In the genomic region with DNA sequence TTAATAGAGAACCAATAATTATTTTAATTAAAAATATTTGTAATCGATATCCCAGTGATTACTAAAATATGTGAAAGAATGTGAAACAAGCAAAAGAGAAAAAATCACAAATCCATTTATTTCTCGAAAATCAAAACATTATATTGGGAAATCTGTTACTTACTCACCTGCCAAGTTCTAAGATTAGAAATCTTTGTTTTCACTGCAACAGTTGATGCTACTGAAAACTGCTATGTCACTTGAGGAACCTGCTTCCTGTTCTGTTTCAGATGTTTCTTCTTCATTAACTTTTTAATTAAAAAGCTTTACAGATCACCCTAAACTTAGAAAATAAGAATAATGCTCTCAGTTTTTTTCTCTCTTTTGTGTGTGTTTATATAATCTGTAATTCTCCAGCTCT, we compare ENCODE assay signal across 39 cellular contexts.
"Had no signal": no experiment of that assay in that cellular context is flagged by ENCODE, and none has a peak within 500 bp of the region (broad histone marks: within the 10 kb centered on the region; RNA-seq: fewer than 3 reads in every experiment).

No MANE protein-coding gene starts in this region.

- H3K4me1 ChIP-seq: Peyer's patch had no signal

- H3K9ac ChIP-seq: KMS-11, SK-N-SH had no signal

- H3K4me1 Mint-ChIP-seq: activated B cell treated with CpG ODN at 0.5 μM for 24 hours; activated CD8-positive, alpha-beta memory T cell treated with anti-CD3 and anti-CD28 coated beads, Interleukin-2, amount 10 ng/mL, durations not matched to agents 7 days and 5 days; activated naive CD4-positive, alpha-beta T cell treated with anti-CD3 and anti-CD28 coated beads, Interleukin-2, amount 50 U/mL, for 24 hours; activated naive CD8-positive, alpha-beta T cell treated with anti-CD3 and anti-CD28 coated beads, Interleukin-2, amount 10 ng/mL, durations not matched to agents 7 days and 5 days; central memory CD8-positive, alpha-beta T cell had no signal

- H3K9me3 Mint-ChIP-seq: activated B cell treated with CpG ODN at 0.5 μM for 24 hours; activated CD4-positive, alpha-beta memory T cell treated with anti-CD3 and anti-CD28 coated beads, Interleukin-2, amount 10 ng/mL, durations not matched to agents 7 days and 5 days; activated naive CD4-positive, alpha-beta T cell treated with anti-CD3 and anti-CD28 coated beads, Interleukin-2, amount 50 U/mL, for 24 hours; activated naive CD8-positive, alpha-beta T cell treated with anti-CD3 and anti-CD28 coated beads, Interleukin-2, amount 10 ng/mL, durations not matched to agents 7 days and 5 days; activated T-helper 2 cell treated with anti-CD3 and anti-CD28 coated beads, Interferon-gamma antibody, Interleukin-2, Interleukin-4, amounts not matched to agents 10 μg/mL and 5 μg/mL and 100 μg/mL, durations not matched to agents 14 hours and 24 hours and 36 hours; central memory CD8-positive, alpha-beta T cell; T-helper 1 cell treated with Interleukin-12 subunit alpha and Interleukin-12 subunit beta and Interleukin-4 antibody, amounts not matched to agents 30 μg/mL and 1 μg/mL, for 36 hours; T-helper 2 cell treated with Interferon-gamma antibody and Interleukin-4, amounts not matched to agents 5 μg/mL and 100 μg/mL, for 36 hours had no signal

- H3K36me3 Mint-ChIP-seq: activated CD8-positive, alpha-beta memory T cell treated with anti-CD3 and anti-CD28 coated beads, Interleukin-2, amount 10 ng/mL, durations not matched to agents 7 days and 5 days; activated naive CD4-positive, alpha-beta T cell treated with anti-CD3 and anti-CD28 coated beads, Interleukin-2, amount 50 U/mL, for 24 hours; activated naive CD8-positive, alpha-beta T cell treated with anti-CD3 and anti-CD28 coated beads, Interleukin-2, amount 10 ng/mL, durations not matched to agents 7 days and 5 days had no signal

- H3K4me3 Mint-ChIP-seq: activated B cell treated with CpG ODN at 0.5 μM for 24 hours; activated CD4-positive, alpha-beta memory T cell treated with anti-CD3 and anti-CD28 coated beads, Interleukin-2, amount 10 ng/mL, durations not matched to agents 7 days and 5 days; activated CD8-positive, alpha-beta memory T cell treated with anti-CD3 and anti-CD28 coated beads, Interleukin-2, amount 10 ng/mL, durations not matched to agents 7 days and 5 days; activated naive CD4-positive, alpha-beta T cell treated with anti-CD3 and anti-CD28 coated beads, Interleukin-2, amount 50 U/mL, for 24 hours; activated naive CD8-positive, alpha-beta T cell treated with anti-CD3 and anti-CD28 coated beads, Interleukin-2, amount 10 ng/mL, durations not matched to agents 7 days and 5 days; activated T-cell treated with anti-CD3 and anti-CD28 coated beads, Interleukin-2, amount 50 U/mL, for 72 hours; central memory CD8-positive, alpha-beta T cell; T-helper 1 cell treated with Interleukin-12 subunit alpha and Interleukin-12 subunit beta and Interleukin-4 antibody, amounts not matched to agents 30 μg/mL and 1 μg/mL, for 36 hours; T-helper 2 cell treated with Interferon-gamma antibody and Interleukin-4, amounts not matched to agents 5 μg/mL and 100 μg/mL, for 36 hours had no signal

- H3K27ac Mint-ChIP-seq: activated B cell treated with CpG ODN at 0.5 μM for 24 hours; activated CD4-positive, alpha-beta memory T cell treated with anti-CD3 and anti-CD28 coated beads, Interleukin-2, amount 10 ng/mL, durations not matched to agents 7 days and 5 days; activated CD8-positive, alpha-beta memory T cell treated with anti-CD3 and anti-CD28 coated beads, Interleukin-2, amount 10 ng/mL, durations not matched to agents 7 days and 5 days; activated naive CD4-positive, alpha-beta T cell treated with anti-CD3 and anti-CD28 coated beads, Interleukin-2, amount 50 U/mL, for 24 hours; activated naive CD8-positive, alpha-beta T cell treated with anti-CD3 and anti-CD28 coated beads, Interleukin-2, amount 10 ng/mL, durations not matched to agents 7 days and 5 days; activated T-cell treated with anti-CD3 and anti-CD28 coated beads, Interleukin-2, amount 50 U/mL, for 72 hours; activated T-helper 2 cell treated with anti-CD3 and anti-CD28 coated beads, Interferon-gamma antibody, Interleukin-2, Interleukin-4, amounts not matched to agents 10 μg/mL and 5 μg/mL and 100 μg/mL, durations not matched to agents 14 hours and 24 hours and 36 hours; T-helper 1 cell treated with Interleukin-12 subunit alpha and Interleukin-12 subunit beta and Interleukin-4 antibody, amounts not matched to agents 30 μg/mL and 1 μg/mL, for 36 hours; T-helper 2 cell treated with Interferon-gamma antibody and Interleukin-4, amounts not matched to agents 5 μg/mL and 100 μg/mL, for 36 hours had no signal

- H3K4me3 ChIP-seq: ascending aorta, cardiac muscle cell, Peyer's patch, SJSA1 had no signal

- H3K27ac ChIP-seq: cardiac muscle cell, KMS-11, Peyer's patch, SJSA1, VCaP had no signal

- ATAC-seq: activated CD8-positive, alpha-beta memory T cell treated with anti-CD3 and anti-CD28 coated beads, Interleukin-2, amount 10 ng/mL, durations not matched to agents 7 days and 5 days; activated T-cell treated with anti-CD3 and anti-CD28 coated beads, Interleukin-2, amount 50 U/mL, for 72 hours; PC-3 had no signal

- H3K36me3 ChIP-seq: ascending aorta, cardiac muscle cell, Peyer's patch, SJSA1 had no signal

- DNase-seq: activated B cell treated with CpG ODN at 0.5 μM for 24 hours; activated CD4-positive, alpha-beta memory T cell treated with anti-CD3 and anti-CD28 coated beads, Interleukin-2, amount 10 ng/mL, durations not matched to agents 7 days and 5 days; activated CD4-positive, alpha-beta T cell treated with anti-CD3 and anti-CD28 coated beads for 4 hours; activated CD4-positive, CD25-positive, alpha-beta regulatory T cell treated with anti-CD3 and anti-CD28 coated beads, Interleukin-2, amount 50 U/mL, for 72 hours; activated CD8-positive, alpha-beta memory T cell treated with anti-CD3 and anti-CD28 coated beads for 24 hours; activated CD8-positive, alpha-beta memory T cell treated with anti-CD3 and anti-CD28 coated beads, Interleukin-2, amount 10 ng/mL, durations not matched to agents 7 days and 5 days; activated CD8-positive, alpha-beta memory T cell treated with anti-CD3 and anti-CD28 coated beads, Interleukin-2, amount 50 U/mL, for 48 hours; activated gamma-delta T cell; activated naive CD4-positive, alpha-beta T cell treated with Interleukin-2 at 50 U/mL for 16 hours; activated naive CD8-positive, alpha-beta T cell treated with anti-CD3 and anti-CD28 coated beads, Interleukin-2, amount 10 ng/mL, durations not matched to agents 7 days and 5 days; activated T-cell treated with anti-CD3 and anti-CD28 coated beads, Interleukin-2, amount 50 U/mL, for 72 hours; amygdala; MV-4-11; NCI-H1092; NCI-H146; NCI-H187; NCI-H2029 treated with DMSO at 0.1 percent for 48 hours; NCI-H2107; NCI-H2171; NCI-H510A; NCI-H526; NCI-H748 treated with DMSO at 0.1 percent for 48 hours; NK-92 treated with Interleukin-12 subunit alpha and Interleukin-12 subunit beta, amount 100 ng/mL, for 24 hours; PC-3; Peyer's patch; RPMI8226; SHP77 treated with DMSO at 0.1 percent for 48 hours; SK-N-SH had no signal

- H3K9me3 ChIP-seq: ascending aorta, Peyer's patch, SJSA1, SK-N-SH had no signal

- H3K27me3 ChIP-seq: ascending aorta, cardiac muscle cell, Peyer's patch, SJSA1 had no signal

- H3K27me3 Mint-ChIP-seq: activated B cell treated with CpG ODN at 0.5 μM for 24 hours; activated CD4-positive, alpha-beta memory T cell treated with anti-CD3 and anti-CD28 coated beads, Interleukin-2, amount 10 ng/mL, durations not matched to agents 7 days and 5 days; activated CD8-positive, alpha-beta memory T cell treated with anti-CD3 and anti-CD28 coated beads, Interleukin-2, amount 10 ng/mL, durations not matched to agents 7 days and 5 days; activated naive CD4-positive, alpha-beta T cell treated with anti-CD3 and anti-CD28 coated beads, Interleukin-2, amount 50 U/mL, for 24 hours; activated naive CD8-positive, alpha-beta T cell treated with anti-CD3 and anti-CD28 coated beads, Interleukin-2, amount 10 ng/mL, durations not matched to agents 7 days and 5 days; central memory CD8-positive, alpha-beta T cell had no signal

- H3K9me2 ChIP-seq: SK-N-SH had no signal

- FAIRE-seq: TTC549 had no signal

- H3K4me2 ChIP-seq: KMS-11, SK-N-SH had no signal
